ENCODE assay signal across 8 cellular contexts in the genomic region with DNA sequence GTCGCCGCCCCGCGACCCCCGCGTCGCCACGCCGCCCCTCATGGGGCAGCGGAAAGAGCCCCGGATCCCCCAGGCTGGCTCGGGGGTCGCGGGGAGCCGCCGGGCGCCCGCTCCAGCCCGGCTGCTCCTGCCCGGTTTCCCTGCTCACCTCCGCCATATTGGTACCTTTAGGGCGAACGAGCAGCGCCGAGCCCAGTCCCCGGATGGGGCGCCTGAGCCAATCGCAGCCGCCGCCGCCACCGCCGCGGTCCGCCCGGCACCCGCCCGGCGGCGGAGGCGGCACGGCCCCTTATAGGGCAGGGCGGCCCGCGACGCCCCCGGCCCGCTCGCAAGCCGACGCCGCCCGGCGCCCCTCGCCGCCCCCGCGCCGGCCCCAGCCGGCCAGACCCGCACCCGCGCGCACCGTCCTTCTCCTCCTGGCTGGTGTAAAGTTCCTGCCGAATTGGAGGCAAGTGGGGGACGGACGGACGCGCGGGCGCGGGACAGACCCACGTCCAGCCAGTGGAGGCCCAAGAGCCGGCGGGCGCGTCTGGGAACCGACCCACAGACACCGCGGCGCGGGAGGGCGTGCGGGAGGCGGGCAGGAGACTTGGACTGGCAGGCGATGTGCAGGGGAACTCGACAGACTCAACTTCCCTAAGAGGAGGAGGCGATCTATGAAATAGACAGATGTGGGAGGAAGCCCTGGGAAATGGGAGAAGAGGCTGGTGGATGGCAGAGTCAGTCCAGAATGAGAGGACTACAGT. TPM values are rescaled to one million over a fixed set of nuclear protein-coding genes. Genes with fewer than 3 reads are reported as not detected.
DNase-seq lines count a peak whose midpoint lies in the region; ATAC-seq and TF ChIP-seq lines count a peak whose summit lies in the region.

Gene MIER3 (minus strand): TSS at position 178 of the 746 bp plus-strand sequence. CDS start 21 bp downstream, at position 157.

- H3K4me3 ChIP-seq in AG09309 (ENCODE audit: control insufficient read depth, low read depth, low read length) (peak within 1 kb of the TSS; percentile 79), ectodermal cell (ENCODE audit: insufficient read depth, low read depth, low read length) (peak within 1 kb of the TSS; percentile 73)

- peak within 1 kb of the TSS; percentile 91 for H3K4me3 Mint-ChIP-seq in activated CD4-positive, alpha-beta memory T cell treated with anti-CD3 and anti-CD28 coated beads, Interleukin-2, amount 10 ng/mL, durations not matched to agents 7 days and 5 days

- H3K4me1 Mint-ChIP-seq in activated CD4-positive, alpha-beta memory T cell treated with anti-CD3 and anti-CD28 coated beads, Interleukin-2, amount 10 ng/mL, durations not matched to agents 7 days and 5 days, result peaks cover 21% of the 10 kb centered on the region

- peak; percentile 93 for ATAC-seq in HG03159 (IDR thresholded peaks at IDR 0.05; ENCODE audit: unreplicated experiment)

- POLR2A ChIA-PET in activated CD4-positive, alpha-beta memory T cell treated with anti-CD3 and anti-CD28 coated beads, Interleukin-2, amount 10 ng/mL, durations not matched to agents 7 days and 5 days (lab: Charles Lee), result interaction anchor here (0.7 kb wide), 1 partner anchor 17 kb away, joined by 3 read pairs; no protein-coding TSS in a partner anchor

- WGBS in ectodermal cell, 2 experiments, result 0 to 1% methylated on average over 89 of the region's 89 CpGs

- peaks cover 9% of the 10 kb centered on the region for H3K27me3 ChIP-seq in ectodermal cell (ENCODE audit: control insufficient read depth, insufficient read depth, low read length, poor library complexity, severe bottlenecking)

- H3K27ac ChIP-seq in ectodermal cell (ENCODE audit: insufficient read depth, low read depth, low read length, poor library complexity, severe bottlenecking), result peak within 1 kb of the TSS; percentile 64

- no peaks in the 10 kb centered on the region for H3K9me3 Mint-ChIP-seq in activated CD4-positive, alpha-beta memory T cell treated with anti-CD3 and anti-CD28 coated beads, Interleukin-2, amount 10 ng/mL, durations not matched to agents 7 days and 5 days

- H3K9me3 ChIP-seq in ectodermal cell (ENCODE audit: control insufficient read depth, low read length), result no peaks in the 10 kb centered on the region

- no peak for TF ChIP-seq CTCF in AG09309 (IDR thresholded peaks at IDR 0.05; ENCODE audit: control insufficient read depth, insufficient read depth, low read depth, low read length, missing control alignments)

- H3K27me3 Mint-ChIP-seq in activated CD4-positive, alpha-beta memory T cell treated with anti-CD3 and anti-CD28 coated beads, Interleukin-2, amount 10 ng/mL, durations not matched to agents 7 days and 5 days, result peaks cover 34% of the 10 kb centered on the region

- H3K36me3 Mint-ChIP-seq in activated CD4-positive, alpha-beta memory T cell treated with anti-CD3 and anti-CD28 coated beads, Interleukin-2, amount 10 ng/mL, durations not matched to agents 7 days and 5 days (ENCODE audit: low read depth), result peaks cover 7% of the 10 kb centered on the region

- no peaks in the 10 kb centered on the region for H3K4me1 ChIP-seq in ectodermal cell (ENCODE audit: control insufficient read depth, insufficient read depth, low read length)

- peak within 1 kb of the TSS; percentile 77 for H3K27ac Mint-ChIP-seq in activated CD4-positive, alpha-beta memory T cell treated with anti-CD3 and anti-CD28 coated beads, Interleukin-2, amount 10 ng/mL, durations not matched to agents 7 days and 5 days

- H3K36me3 ChIP-seq in ectodermal cell (ENCODE audit: control insufficient read depth, insufficient read depth, low read length), result no peaks in the 10 kb centered on the region

- DNase-seq in AG09309 (ENCODE audit: low read depth) (no peak), NCI-H526 (lab: John Stamatoyannopoulos, UW) (peak; percentile 15 to 83), medulla oblongata (ENCODE audit: extremely low spot score) (peak; percentile 60)
- DNase-seq in activated CD4-positive, alpha-beta memory T cell treated with anti-CD3 and anti-CD28 coated beads, Interleukin-2, amount 10 ng/mL, durations not matched to agents 7 days and 5 days, result peak; percentile 84
- DNase-seq in stimulated activated CD8-positive, alpha-beta memory T cell treated with anti-CD3 and anti-CD28 coated beads, Interleukin-12 subunit alpha, Interleukin-12 subunit beta, amount 100 ng/mL, for 1 hour (ENCODE audit: low read depth), result peak; percentile 69

- in situ Hi-C loops in GM18951 (cut with MboI; ENCODE audit: low sequenced_read_pairs, unreplicated experiment), result no loop called here

- CTCF ChIA-PET in activated CD4-positive, alpha-beta memory T cell treated with anti-CD3 and anti-CD28 coated beads, Interleukin-2, amount 10 ng/mL, durations not matched to agents 7 days and 5 days (lab: Charles Lee), result no interaction called here

- peak; percentile 76 for TF ChIP-seq POLR2A in GM18951 (IDR thresholded peaks at IDR 0.05; ENCODE audit: extremely low read depth, insufficient read depth, insufficient read length)

RNA-seq across cellular contexts. Expression of gene MIER3, which starts in this region (rescaled TPM):
- total RNA-seq in activated CD4-positive, alpha-beta memory T cell treated with anti-CD3 and anti-CD28 coated beads, Interleukin-2, amount 10 ng/mL, durations not matched to agents 7 days and 5 days, result 10 to 100 TPM; 24.5 to 26.0 TPM
- polyA plus RNA-seq in ectodermal cell (2013, experiment 1 of 4), result 30.8 TPM
- 30.3 TPM for polyA plus RNA-seq in ectodermal cell (2013, experiment 2 of 4)
- polyA plus RNA-seq in ectodermal cell (2013, experiment 3 of 4), result 25.1 TPM
- 27.4 TPM for polyA plus RNA-seq in ectodermal cell (2013, experiment 4 of 4)
